ENCODE assay signal across 22 cellular contexts in genomic region chr3:142026333-142026732, GRCh38.
DNase-seq lines count a peak whose midpoint lies in the region; ATAC-seq, FAIRE-seq and TF ChIP-seq lines count a peak whose summit lies in the region.
"Had no signal": no experiment of that assay in that cellular context is flagged by ENCODE, and none has a peak within 500 bp of the region (broad histone marks: within the 10 kb centered on the region; RNA-seq: fewer than 3 reads in every experiment).

No MANE protein-coding gene starts in this region.

- WGBS in hepatocyte (ENCODE audit: low lambda C conversion rate, missing lambda C conversion rate): 89% methylated on average over 2 of the region's 2 CpGs
- 73 to 80% methylated on average over 2 of the region's 2 CpGs for WGBS in body of pancreas, 2 donors

- FAIRE-seq in HTR-8/SVneo (lab: Jason Lieb, UNC): no peak
- FAIRE-seq: endometrium, frontal cortex, GM12891, pancreas, urothelium cell line had no signal

- no peak for TF ChIP-seq CTCF in OCI-LY7 (conservative IDR thresholded peaks at IDR 0.05; ENCODE audit: low read length)
- TF ChIP-seq CTCF in hepatocyte (IDR thresholded peaks at IDR 0.05; ENCODE audit: poor library complexity): no peak
- no peak for TF ChIP-seq CTCF in neutrophil (IDR thresholded peaks at IDR 0.05)
- TF ChIP-seq CTCF in body of pancreas (IDR thresholded peaks at IDR 0.05): no peak

- H3K27ac ChIP-seq in OCI-LY7 (ENCODE audit: low read depth, low read length, poor library complexity, severe bottlenecking) (peak overlapping the region; percentile 80), hepatocyte (no peak overlapping the region), neutrophil (peak overlapping the region; percentile 35), body of pancreas (no peak overlapping the region)
- H3K27ac ChIP-seq: C4-2B, pancreas had no signal

- peaks cover 70% of the 10 kb centered on the region for H3K4me1 ChIP-seq in OCI-LY7 (ENCODE audit: insufficient read depth, low read length, poor library complexity, severe bottlenecking)
- H3K4me1 ChIP-seq in hepatocyte (ENCODE audit: insufficient read depth): no peaks in the 10 kb centered on the region
- H3K4me1 ChIP-seq in neutrophil (ENCODE audit: control insufficient read depth in 1 of 2, insufficient read depth in 1 of 2, low read depth in 1 of 2, low read length in 1 of 2): peaks cover 41 to 57% of the 10 kb centered on the region in 2 experiments
- H3K4me1 ChIP-seq in body of pancreas: peaks cover 4% of the 10 kb centered on the region

- BruUV-seq in OCI-LY7 (replicated peaks; lab: Mats Ljungman, UMichigan): no TSS peak

- H3K4me3 ChIP-seq in GM08714 (ENCODE audit: low read length) (peak overlapping the region; percentile 86; the same call in 1 of the 2 replicates), OCI-LY7 (ENCODE audit: low read depth, low read length, poor library complexity, severe bottlenecking) (peak overlapping the region; percentile 84), hepatocyte (no peak overlapping the region), neutrophil (ENCODE audit: low read depth in 1 of 2, low read length in 1 of 2) (no peak overlapping the region), body of pancreas (no peak overlapping the region)
- H3K4me3 ChIP-seq: pancreas, spleen had no signal

- peaks cover 7% of the 10 kb centered on the region; the same call in 1 of the 2 replicates for H4K20me1 ChIP-seq in OCI-LY7 (ENCODE audit: insufficient read depth, low read length)
- no peaks in the 10 kb centered on the region for H4K20me1 ChIP-seq in hepatocyte (ENCODE audit: insufficient read depth, poor library complexity, severe bottlenecking)

- CTCF ChIA-PET in OCI-LY7 (lab: Charles Lee; ENCODE audit: unreplicated experiment): interaction anchor here (1.3 kb wide), 1 partner anchor 71 kb away, joined by 3 read pairs; no protein-coding TSS in a partner anchor

- peak overlapping the region; percentile 95 for H3K4me2 ChIP-seq in OCI-LY7 (ENCODE audit: low read length)
- H3K4me2 ChIP-seq in hepatocyte: peak overlapping the region; percentile 73

- H3K36me3 ChIP-seq in OCI-LY7 (ENCODE audit: insufficient read depth, low read length) (peaks cover 45% of the 10 kb centered on the region), hepatocyte (replicated peaks; ENCODE audit: insufficient read depth, low read depth) (no peaks in the 10 kb centered on the region), neutrophil (no peaks in the 10 kb centered on the region), body of pancreas (replicated peaks in 1 of 2; ENCODE audit: insufficient read depth in 1 of 2, low read depth in 2 of 2) (no peaks in the 10 kb centered on the region)
- H3K36me3 ChIP-seq: pancreas had no signal

- H2AFZ ChIP-seq in OCI-LY7 (ENCODE audit: low read length) (no peak overlapping the region; the same call in 1 of the 2 replicates), hepatocyte (no peak overlapping the region)

- ATAC-seq in GM18909 (IDR thresholded peaks at IDR 0.05; ENCODE audit: poor library complexity, unreplicated experiment) (no peak), body of pancreas (no peak)
- ATAC-seq: pancreas had no signal

- H3K79me2 ChIP-seq in OCI-LY7 (ENCODE audit: insufficient read depth, low read depth, low read length): peaks cover 87% of the 10 kb centered on the region
- H3K79me2 ChIP-seq in hepatocyte: peaks cover 54% of the 10 kb centered on the region

- intact Hi-C loops in OCI-LY7 (cut with micrococcal nuclease; ENCODE audit: unreplicated experiment): loop anchor here (10.0 kb wide), 2 partner anchors 978 to 1948 kb away; partner anchors contain the start of genes DIPK2A and U2SURP
- intact Hi-C loops in body of pancreas (cut with DNase I): no loop called here

- DNase-seq in OCI-LY7 (ENCODE audit: low spot score): no peak
- no peak for DNase-seq in hepatocyte (ENCODE audit: low spot score)
- DNase-seq in body of pancreas: no peak
- DNase-seq in HTR-8/SVneo (ENCODE audit: insufficient read length, low spot score): no peak
- DNase-seq: activated B cell treated with CpG ODN at 0.5 μM for 24 hours; activated naive CD4-positive, alpha-beta T cell treated with anti-CD3 and anti-CD28 coated beads, Interleukin-2, amount 10 ng/mL, durations not matched to agents 7 days and 5 days; DMS79 treated with DMSO at 0.1 percent for 48 hours; HFFc6; mesenchymal stem cell; NCI-H1930; NCI-H524; pancreas; spleen; stimulated activated naive CD4-positive, alpha-beta T cell treated with Interleukin-2 at 50 U/mL for 16 hours had no signal

- no peaks in the 10 kb centered on the region for H3K9me3 ChIP-seq in OCI-LY7 (ENCODE audit: low read length)
- no peaks in the 10 kb centered on the region for H3K9me3 ChIP-seq in hepatocyte (ENCODE audit: low read depth)
- no peaks in the 10 kb centered on the region for H3K9me3 ChIP-seq in neutrophil
- H3K9me3 ChIP-seq in body of pancreas: no peaks in the 10 kb centered on the region
- H3K9me3 ChIP-seq: pancreas, spleen had no signal

- no peak for TF ChIP-seq POLR2A in body of pancreas (IDR thresholded peaks at IDR 0.05)

- H3K27me3 ChIP-seq in hepatocyte (no peaks in the 10 kb centered on the region), neutrophil (no peaks in the 10 kb centered on the region), body of pancreas (no peaks in the 10 kb centered on the region)
- H3K27me3 ChIP-seq: pancreas, spleen had no signal

- POLR2A ChIA-PET in OCI-LY7 (lab: Charles Lee): interaction anchor here (0.7 to 1.3 kb wide), 10 partner anchors 13 to 1193 kb away, joined by 3 to 9 read pairs (median 3); no protein-coding TSS in a partner anchor

- H3K9me2 ChIP-seq in OCI-LY7 (ENCODE audit: insufficient read depth, low read length) (no peaks in the 10 kb centered on the region), hepatocyte (replicated peaks; ENCODE audit: insufficient read depth) (no peaks in the 10 kb centered on the region)

Comparison
In these comparisons a context has a peak if more than half of its experiments do, and no peak if none do; other contexts are left out.
1. H3K4me3 ChIP-seq: peak in GM08714 (single experiment) and OCI-LY7 (single experiment); none in hepatocyte (single experiment), neutrophil (0 of 2) and body of pancreas (0 of 2).
2. H3K27ac ChIP-seq: peak in OCI-LY7 (single experiment) and neutrophil (single experiment); none in hepatocyte (single experiment) and body of pancreas (0 of 4).